In genomic region chr10:47152861-47153349, GRCh38 we compare ENCODE assay signal across 9 cellular contexts.
DNase-seq lines count a peak whose midpoint lies in the region; ATAC-seq and TF ChIP-seq lines count a peak whose summit lies in the region.
"Had no signal": no experiment of that assay in that cellular context is flagged by ENCODE, and none has a peak within 500 bp of the region (broad histone marks: within the 10 kb centered on the region; RNA-seq: fewer than 3 reads in every experiment).

No MANE protein-coding gene starts in this region.

- H3K36me3 ChIP-seq in DOHH2 (ENCODE audit: control insufficient read depth, low read length) (no peaks in the 10 kb centered on the region), body of pancreas (replicated peaks in 1 of 2; ENCODE audit: insufficient read depth in 1 of 2, low read depth in 2 of 2) (no peaks in the 10 kb centered on the region), WERI-Rb-1 (no peaks in the 10 kb centered on the region), heart left ventricle (no peaks in the 10 kb centered on the region)

- H3K27ac ChIP-seq in DOHH2 (ENCODE audit: low read depth, low read length) (no peak overlapping the region), body of pancreas (no peak overlapping the region), WERI-Rb-1 (no peak overlapping the region), heart left ventricle (no peak overlapping the region)

- no peaks in the 10 kb centered on the region for H3K27me3 ChIP-seq in DOHH2 (ENCODE audit: control insufficient read depth, low read length)
- H3K27me3 ChIP-seq in body of pancreas = peaks cover 0 to 4% of the 10 kb centered on the region in 2 donors
- H3K27me3 ChIP-seq in WERI-Rb-1 (ENCODE audit: insufficient read depth, low read depth, severe bottlenecking) = no peaks in the 10 kb centered on the region
- no peaks in the 10 kb centered on the region for H3K27me3 ChIP-seq in heart left ventricle

- H3K27me3 Mint-ChIP-seq in nephron progenitor cell (ENCODE audit: low read depth, poor library complexity) = peaks cover 6% of the 10 kb centered on the region

- H3K4me1 ChIP-seq in DOHH2 (ENCODE audit: control insufficient read depth, low read length) (no peaks in the 10 kb centered on the region), body of pancreas (no peaks in the 10 kb centered on the region), heart left ventricle (no peaks in the 10 kb centered on the region)

- 52 to 74% methylated on average over 3 of the region's 3 CpGs for WGBS in body of pancreas, 2 donors
- 58 to 81% (median 66%) methylated on average over 3 of the region's 3 CpGs for WGBS in heart left ventricle, 4 donors

- H3K4me2 ChIP-seq in DOHH2 (ENCODE audit: low read length) = no peak overlapping the region

- H3K27ac Mint-ChIP-seq in nephron progenitor cell = no peak overlapping the region

- peaks cover 7% of the 10 kb centered on the region for H3K36me3 Mint-ChIP-seq in nephron progenitor cell (ENCODE audit: low read depth)

- H4K20me1 ChIP-seq in DOHH2 (ENCODE audit: control insufficient read depth, insufficient read depth, low read depth, low read length) = no peaks in the 10 kb centered on the region

- peaks cover 46% of the 10 kb centered on the region for H3K9me3 Mint-ChIP-seq in nephron progenitor cell

- H3K4me3 Mint-ChIP-seq in nephron progenitor cell = no peak overlapping the region

- ATAC-seq in body of pancreas (no peak), GM21529 (IDR thresholded peaks at IDR 0.05; ENCODE audit: unreplicated experiment) (no peak), GM18858 (IDR thresholded peaks at IDR 0.05; ENCODE audit: unreplicated experiment) (no peak), heart left ventricle (no peak)

- no peaks in the 10 kb centered on the region for H3K79me2 ChIP-seq in DOHH2 (ENCODE audit: control insufficient read depth, low read length)

- H3K4me3 ChIP-seq in DOHH2 (ENCODE audit: low read length) (no peak overlapping the region), body of pancreas (no peak overlapping the region), WERI-Rb-1 (ENCODE audit: low read depth, low read length) (no peak overlapping the region), heart left ventricle (no peak overlapping the region)

- intact Hi-C loops in body of pancreas (cut with DNase I) = no loop called here
- intact Hi-C loops in heart left ventricle (cut with DNase I) = no loop called here

- DNase-seq in Kasumi-1 (lab: John Stamatoyannopoulos, UW) (peak; percentile 26 to 39), body of pancreas (no peak), nephron progenitor cell (no peak), WERI-Rb-1 (no peak), heart left ventricle (no peak)
- DNase-seq: T-helper 9 cell had no signal

- TF ChIP-seq POLR2A in body of pancreas (IDR thresholded peaks at IDR 0.05) (no peak), heart left ventricle (IDR thresholded peaks at IDR 0.05) (no peak)

- no peaks in the 10 kb centered on the region for H3K9me2 ChIP-seq in DOHH2 (replicated peaks; ENCODE audit: control insufficient read depth, low read length)

- no peaks in the 10 kb centered on the region for H3F3A ChIP-seq in DOHH2 (ENCODE audit: control insufficient read depth, insufficient read depth)

- TF ChIP-seq CTCF in DOHH2 (IDR thresholded peaks at IDR 0.05; ENCODE audit: low read depth, low read length, poor library complexity, severe bottlenecking) (peak; percentile 59), body of pancreas (IDR thresholded peaks at IDR 0.05) (peak in 4 of 7 experiments; percentile 11 to 26 (median 16)), nephron progenitor cell (IDR thresholded peaks at IDR 0.05) (peak; percentile 17), WERI-Rb-1 (IDR thresholded peaks at IDR 0.05; ENCODE audit: low read depth, low read length) (no peak), heart left ventricle (IDR thresholded peaks at IDR 0.05) (peak in 6 of 12 donors; percentile 5 to 41 (median 15))

- H3K9me3 ChIP-seq in DOHH2 (ENCODE audit: control insufficient read depth, insufficient read depth, low read length) = no peaks in the 10 kb centered on the region
- H3K9me3 ChIP-seq in body of pancreas = peaks cover 0 to 3% (median 0%) of the 10 kb centered on the region in 3 donors
- H3K9me3 ChIP-seq in WERI-Rb-1 (ENCODE audit: severe bottlenecking) = peaks cover 13% of the 10 kb centered on the region
- H3K9me3 ChIP-seq in heart left ventricle = peaks cover 0 to 22% (median 11%) of the 10 kb centered on the region in 12 donors

- H3K4me1 Mint-ChIP-seq in nephron progenitor cell = no peaks in the 10 kb centered on the region

Comparison
In these comparisons a context has a peak if more than half of its experiments do, and no peak if none do; other contexts are left out.
1. DNase-seq: peak in Kasumi-1 (2 of 2); none in body of pancreas (0 of 4), nephron progenitor cell (single experiment), WERI-Rb-1 (single experiment) and heart left ventricle (0 of 5).